ENCODE assay signal across 1 cellular context in genomic region chrX:78997870-78998558, GRCh38.
TF ChIP-seq lines count a peak whose summit lies in the region.

No MANE protein-coding gene starts in this region.

TF ChIP-seq in SK-N-SH treated with all-trans-retinoic acid at 6 μM for 48 hours, 23 proteins besides CTCF, POLR2A, EP300 and RAD21 (continued from another document):
- TF ChIP-seq PATZ1 (CRISPR knock-in tag; IDR thresholded peaks at IDR 0.05; ENCODE audit: borderline replicate concordance) (no peak), OSR1 (CRISPR knock-in tag; IDR thresholded peaks at IDR 0.05) (no peak), TCF4 (CRISPR knock-in tag; IDR thresholded peaks at IDR 0.05; ENCODE audit: borderline replicate concordance) (no peak), RARB (CRISPR knock-in tag; IDR thresholded peaks at IDR 0.05) (no peak)
- TF ChIP-seq, protein P1, sequence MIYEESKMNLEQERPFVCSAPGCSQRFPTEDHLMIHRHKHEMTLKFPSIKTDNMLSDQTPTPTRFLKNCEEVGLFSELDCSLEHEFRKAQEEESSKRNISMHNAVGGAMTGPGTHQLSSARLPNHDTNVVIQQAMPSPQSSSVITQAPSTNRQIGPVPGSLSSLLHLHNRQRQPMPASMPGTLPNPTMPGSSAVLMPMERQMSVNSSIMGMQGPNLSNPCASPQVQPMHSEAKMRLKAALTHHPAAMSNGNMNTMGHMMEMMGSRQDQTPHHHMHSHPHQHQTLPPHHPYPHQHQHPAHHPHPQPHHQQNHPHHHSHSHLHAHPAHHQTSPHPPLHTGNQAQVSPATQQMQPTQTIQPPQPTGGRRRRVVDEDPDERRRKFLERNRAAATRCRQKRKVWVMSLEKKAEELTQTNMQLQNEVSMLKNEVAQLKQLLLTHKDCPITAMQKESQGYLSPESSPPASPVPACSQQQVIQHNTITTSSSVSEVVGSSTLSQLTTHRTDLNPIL (CRISPR knock-in tag; IDR thresholded peaks at IDR 0.05; ENCODE audit: low read depth) = no peak
